In the genomic region with DNA sequence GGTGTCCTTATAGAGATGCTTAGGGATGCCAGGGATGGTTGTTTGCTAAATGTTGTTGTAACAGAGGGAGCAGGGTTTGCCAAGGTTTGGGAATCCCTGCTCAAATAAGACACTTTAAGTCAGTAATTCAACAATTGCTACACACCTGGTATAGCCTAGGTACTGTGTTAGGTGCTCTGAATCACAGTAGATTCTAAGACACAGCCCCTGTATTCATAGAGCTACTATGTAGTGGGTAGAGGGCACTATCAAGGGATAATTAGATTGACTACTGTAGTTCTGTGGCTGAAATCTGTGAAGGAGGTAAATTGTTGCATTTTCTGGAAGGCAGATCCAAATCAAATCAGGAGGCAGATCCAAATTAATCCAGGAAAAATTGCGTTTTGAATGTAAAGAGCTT, we compare ENCODE assay signal across 22 cellular contexts.
A peak's percentile ranks its signal among the peaks of the same experiment; 100 is the strongest.
DNase-seq lines count a peak whose midpoint lies in the region; ATAC-seq, FAIRE-seq and TF ChIP-seq lines count a peak whose summit lies in the region.
"Had no signal": no experiment of that assay in that cellular context is flagged by ENCODE, and none has a peak within 500 bp of the region (broad histone marks: within the 10 kb centered on the region; RNA-seq: fewer than 3 reads in every experiment).

No MANE protein-coding gene starts in this region.

- no peak overlapping the region for H3K4ac ChIP-seq in H1 (replicated peaks; ENCODE audit: insufficient read length, low read depth, low read length)

- peaks cover 31% of the 10 kb centered on the region for H3K4me1 Mint-ChIP-seq in neural progenitor cell
- H3K4me1 Mint-ChIP-seq in osteocyte (ENCODE audit: unreplicated experiment) = peaks cover 17% of the 10 kb centered on the region
- H3K4me1 Mint-ChIP-seq: CD4-positive, alpha-beta memory T cell had no signal

- intact Hi-C loops in Panc1 (cut with micrococcal nuclease; ENCODE audit: unreplicated experiment) = no loop called here

- no peak for TF ChIP-seq CTCF in Panc1 (IDR thresholded peaks at IDR 0.05)
- TF ChIP-seq CTCF in H1 (IDR thresholded peaks at IDR 0.05; ENCODE audit: control extremely low read depth in 1 of 3, insufficient read depth in 1 of 3, low read depth in 1 of 3, low read length in 3 of 3) = no peak
- TF ChIP-seq CTCF in neural progenitor cell (IDR thresholded peaks at IDR 0.05) = no peak
- TF ChIP-seq CTCF in osteocyte (IDR thresholded peaks at IDR 0.05) = no peak

- H3K27me3 Mint-ChIP-seq in neural progenitor cell (ENCODE audit: insufficient read depth, low read depth) (peaks cover 5% of the 10 kb centered on the region), osteocyte (ENCODE audit: unreplicated experiment) (no peaks in the 10 kb centered on the region)

- H2AFZ ChIP-seq in H1 (ENCODE audit: low read length) (no peak overlapping the region), neural progenitor cell (replicated peaks) (no peak overlapping the region)
- H2AFZ ChIP-seq: PC-9 had no signal

- H3K18ac ChIP-seq in H1 (ENCODE audit: extremely low read depth, low read length) = no peak overlapping the region; the same call in 1 of the 2 replicates

- H3K36me3 ChIP-seq in Panc1 (ENCODE audit: control insufficient read depth, insufficient read depth, low read length) (no peaks in the 10 kb centered on the region), H1 (ENCODE audit: control insufficient read depth in 2 of 4, insufficient read depth in 4 of 4, low read length in 3 of 4) (no peaks in the 10 kb centered on the region), neural progenitor cell (no peaks in the 10 kb centered on the region)
- H3K36me3 ChIP-seq: SJSA1 had no signal

- H3K9ac ChIP-seq in H1 (replicated peaks in 1 of 4; ENCODE audit: extremely low read depth in 1 of 4, low read depth in 3 of 4, low read length in 3 of 4) (no peak overlapping the region), neural progenitor cell (no peak overlapping the region)

- no peaks in the 10 kb centered on the region for H3K23me2 ChIP-seq in H1 (ENCODE audit: low read depth, low read length)

- no peak overlapping the region for H3K23ac ChIP-seq in H1 (ENCODE audit: insufficient read length)

- in situ Hi-C loops in Panc1 (cut with HindIII; ENCODE audit: low pct_unique_long_range_greater_than_20kb, low sequenced_read_pairs) = no loop called here

- no peak overlapping the region for H3K4me3 Mint-ChIP-seq in neural progenitor cell
- H3K4me3 Mint-ChIP-seq in osteocyte (ENCODE audit: unreplicated experiment) = no peak overlapping the region
- H3K4me3 Mint-ChIP-seq: CD4-positive, alpha-beta memory T cell; H9 had no signal

- peaks cover 7% of the 10 kb centered on the region for H3F3A ChIP-seq in neural progenitor cell (ENCODE audit: low read depth)

- no peak for TF ChIP-seq RAD21 in H1 (IDR thresholded peaks at IDR 0.05 in 1 of 2, conservative IDR thresholded peaks at IDR 0.05 in 1 of 2; ENCODE audit: low read depth in 2 of 2, low read length in 2 of 2)

- H3K4me1 ChIP-seq in Panc1 (ENCODE audit: control insufficient read depth, insufficient read depth, low read length) = peaks cover 4% of the 10 kb centered on the region; the same call in 1 of the 2 replicates
- peaks cover 0 to 9% (median 6%) of the 10 kb centered on the region in 4 experiments; a peak in 4 of 7 replicates for H3K4me1 ChIP-seq in H1 (replicated peaks in 1 of 4; ENCODE audit: control insufficient read depth in 3 of 4, insufficient read depth in 4 of 4, low read length in 3 of 4)
- peaks cover 13% of the 10 kb centered on the region for H3K4me1 ChIP-seq in neural progenitor cell

- H3K27me3 ChIP-seq in Panc1 (ENCODE audit: control insufficient read depth, insufficient read depth, low read length) (no peaks in the 10 kb centered on the region), H1 (replicated peaks in 1 of 4; ENCODE audit: control insufficient read depth in 3 of 4, extremely low read depth in 1 of 4, insufficient read depth in 3 of 4, low read length in 3 of 4) (0 out of 7 replicates have a peak, but pooled peaks cover 0 to 2% (median 0%) of the 10 kb centered on the region in 4 experiments), neural progenitor cell (no peaks in the 10 kb centered on the region)
- H3K27me3 ChIP-seq: SJSA1 had no signal

- H2BK15ac ChIP-seq in H1 (ENCODE audit: low read length) = no peak overlapping the region

- H2AK5ac ChIP-seq in H1 (ENCODE audit: low read depth, low read length) = no peak overlapping the region

- no peak overlapping the region for H2BK20ac ChIP-seq in H1 (ENCODE audit: low read length)

- H3K79me1 ChIP-seq in H1 (ENCODE audit: low read depth, low read length) = no peaks in the 10 kb centered on the region

- H3K79me2 ChIP-seq in H1 (ENCODE audit: control insufficient read depth in 1 of 2, insufficient read depth in 2 of 2, low read length in 2 of 2) (no peaks in the 10 kb centered on the region), neural progenitor cell (ENCODE audit: low read depth) (no peaks in the 10 kb centered on the region)

- H2BK12ac ChIP-seq in H1 (ENCODE audit: low read depth, low read length) = no peak overlapping the region

- H2BK5ac ChIP-seq in H1 (ENCODE audit: low read depth, low read length) = no peak overlapping the region

- no peak overlapping the region for H3K4me3 ChIP-seq in Panc1 (ENCODE audit: low read depth in 2 of 2, low read length in 2 of 2)
- no peak overlapping the region; a peak in 1 of 8 replicates for H3K4me3 ChIP-seq in H1 (ENCODE audit: extremely low read depth in 1 of 4, insufficient read depth in 2 of 4, low read depth in 3 of 4, low read length in 4 of 4)
- H3K4me3 ChIP-seq in neural progenitor cell = no peak overlapping the region
- H3K4me3 ChIP-seq: PC-9, SJSA1 had no signal

- no peak overlapping the region for H2BK120ac ChIP-seq in H1 (replicated peaks; ENCODE audit: low read depth, low read length)

- H3K9me3 ChIP-seq in Panc1 (ENCODE audit: control insufficient read depth, insufficient read depth, low read depth, low read length) (no peaks in the 10 kb centered on the region), H1 (ENCODE audit: insufficient read depth in 2 of 2, low read depth in 1 of 2, low read length in 1 of 2) (no peaks in the 10 kb centered on the region), neural progenitor cell (ENCODE audit: low read depth) (no peaks in the 10 kb centered on the region)
- H3K9me3 ChIP-seq: SJSA1 had no signal

- BruUV-seq in Panc1 (replicated peaks; lab: Mats Ljungman, UMichigan) = no TSS peak

- H3K27ac ChIP-seq in Panc1 (ENCODE audit: low read length) = peak overlapping the region; percentile 2; the same call in 1 of the 2 replicates
- H3K27ac ChIP-seq in H1 (ENCODE audit: low read depth, low read length) = no peak overlapping the region; the same call in 1 of the 2 replicates
- H3K27ac ChIP-seq in neural progenitor cell = no peak overlapping the region
- H3K27ac ChIP-seq: PC-9, SJSA1 had no signal

- H3K4me2 ChIP-seq in H1 (ENCODE audit: insufficient read depth in 1 of 2, low read depth in 2 of 2, low read length in 2 of 2) = peak overlapping the region; percentile 9 to 34; a peak in 2 of 4 replicates
- no peak overlapping the region for H3K4me2 ChIP-seq in neural progenitor cell
- H3K4me2 ChIP-seq: PC-9 had no signal

- no peak for ATAC-seq in Panc1
- ATAC-seq in HG02840 (IDR thresholded peaks at IDR 0.05; ENCODE audit: low FRiP score, unreplicated experiment) = no peak

- DNase-seq in Panc1 (ENCODE audit: low read depth, low spot score) = no peak
- no peak for DNase-seq in H1 (ENCODE audit: low read depth in 1 of 2, low spot score in 2 of 2)
- no peak for DNase-seq in neural progenitor cell (ENCODE audit: low spot score)
- DNase-seq in occipital lobe (lab: John Stamatoyannopoulos, UW) = no peak
- DNase-seq in osteocyte (ENCODE audit: extremely low spot score, unreplicated experiment) = no peak
- DNase-seq in GM19240 (ENCODE audit: insufficient read length, low spot score) = no peak
- DNase-seq: C1 segment of cervical spinal cord; CD4-positive, alpha-beta memory T cell; COR-L47; GF-D8; H9; NCI-H1048; NCI-H1694; NCI-H2081; NCI-H2227 treated with DMSO at 0.1 percent for 48 hours; NCI-H526 treated with DMSO at 0.1 percent for 48 hours; PC-9; Right ventricle myocardium superior; RPMI8226 had no signal

- H3K9me3 Mint-ChIP-seq in neural progenitor cell (peaks cover 7% of the 10 kb centered on the region), osteocyte (ENCODE audit: unreplicated experiment) (no peaks in the 10 kb centered on the region)
- H3K9me3 Mint-ChIP-seq: CD4-positive, alpha-beta memory T cell; H9 had no signal

- H4K5ac ChIP-seq in H1 (ENCODE audit: insufficient read length, low read depth, low read length) = no peak overlapping the region

- FAIRE-seq in H1 (lab: Jason Lieb, UNC) = no peak
- FAIRE-seq: GM12891 had no signal

- H4K20me1 ChIP-seq in H1 (replicated peaks in 1 of 2; ENCODE audit: control insufficient read depth in 1 of 2, insufficient read depth in 2 of 2, low read length in 2 of 2) = no peaks in the 10 kb centered on the region
- H4K20me1 ChIP-seq in neural progenitor cell (ENCODE audit: low read depth) = no peaks in the 10 kb centered on the region

- CTCF ChIA-PET in Panc1 (lab: Charles Lee) = no interaction called here
- CTCF ChIA-PET in H1 (lab: Charles Lee; ENCODE audit: partially characterized antibody) = interaction anchor here (0.7 to 1.3 kb wide), 6 partner anchors 10 to 669 kb away, joined by 3 to 4 read pairs (median 3); no protein-coding TSS in a partner anchor

- H3K36me3 Mint-ChIP-seq in neural progenitor cell (no peaks in the 10 kb centered on the region), osteocyte (ENCODE audit: unreplicated experiment) (no peaks in the 10 kb centered on the region)
- H3K36me3 Mint-ChIP-seq: CD4-positive, alpha-beta memory T cell had no signal

- no peak for TF ChIP-seq POLR2A in H1 (IDR thresholded peaks at IDR 0.05; ENCODE audit: control extremely low read depth in 1 of 2, low read depth in 2 of 2, low read length in 2 of 2)

- no peak overlapping the region for H4K8ac ChIP-seq in H1 (ENCODE audit: extremely low read depth, insufficient read depth, low read length)

- no peak overlapping the region for H3K56ac ChIP-seq in H1 (replicated peaks; ENCODE audit: insufficient read length, low read depth, low read length)

- no peak overlapping the region for H3K14ac ChIP-seq in H1 (ENCODE audit: insufficient read length)

- peak overlapping the region; percentile 58 for H3K27ac Mint-ChIP-seq in neural progenitor cell
- no peak overlapping the region for H3K27ac Mint-ChIP-seq in osteocyte (ENCODE audit: unreplicated experiment)
- H3K27ac Mint-ChIP-seq: CD4-positive, alpha-beta memory T cell had no signal

- no peak for TF ChIP-seq EP300 in H1 (IDR thresholded peaks at IDR 0.05; ENCODE audit: borderline replicate concordance in 1 of 2, low read depth in 2 of 2, low read length in 2 of 2)

- H4K91ac ChIP-seq in H1 (replicated peaks; ENCODE audit: insufficient read length, low read length) = no peak overlapping the region

- WGBS in H1 (ENCODE audit: extremely low coverage in 1 of 2, insufficient coverage in 1 of 2, insufficient read length in 1 of 2, insufficient replicate concordance in 2 of 2, low coverage in 1 of 2, low lambda C conversion rate in 2 of 2, missing lambda C conversion rate in 1 of 2), 2 experiments = 90% methylated on average over 1 of the region's 1 CpG; no CpG with 5 or more reads in 1 of the 2 experiments

- POLR2A ChIA-PET in Panc1 (lab: Charles Lee) = no interaction called here
- POLR2A ChIA-PET in H1 (lab: Charles Lee; ENCODE audit: partially characterized antibody) = interaction anchor here (1.2 to 1.3 kb wide), 2 partner anchors 18 to 656 kb away, joined by 3 to 4 read pairs; no protein-coding TSS in a partner anchor
